In genomic region chr22:17725465-17725800, GRCh38 we compare ENCODE assay signal across 14 cellular contexts. TPM values are rescaled to one million over a fixed set of nuclear protein-coding genes. Genes with fewer than 3 reads are reported as not detected.
DNase-seq lines count a peak whose midpoint lies in the region; ATAC-seq and TF ChIP-seq lines count a peak whose summit lies in the region.
"Had no signal": no experiment of that assay in that cellular context is flagged by ENCODE, and none has a peak within 500 bp of the region (broad histone marks: within the 10 kb centered on the region; RNA-seq: fewer than 3 reads in every experiment).

No MANE protein-coding gene starts in this region.

- no peaks in the 10 kb centered on the region for H3K36me3 ChIP-seq in Caco-2 (ENCODE audit: control insufficient read depth, insufficient read depth, low read length)
- H3K36me3 ChIP-seq in right atrium auricular region, result peaks cover 35% of the 10 kb centered on the region
- H3K36me3 ChIP-seq in skeletal muscle tissue (ENCODE audit: control insufficient read depth in 3 of 3, insufficient read depth in 3 of 3, low read length in 3 of 3), result peaks cover 30 to 37% (median 33%) of the 10 kb centered on the region in 3 donors
- peaks cover 0 to 17% of the 10 kb centered on the region in 2 donors for H3K36me3 ChIP-seq in body of pancreas (replicated peaks in 1 of 2; ENCODE audit: insufficient read depth in 1 of 2, low read depth in 2 of 2)

- no peaks in the 10 kb centered on the region for H3K27me3 Mint-ChIP-seq in Caco-2 (ENCODE audit: insufficient read depth, unreplicated experiment)
- no peaks in the 10 kb centered on the region for H3K27me3 Mint-ChIP-seq in mesothelial cell of epicardium (ENCODE audit: low read depth)
- no peaks in the 10 kb centered on the region for H3K27me3 Mint-ChIP-seq in activated CD4-positive, alpha-beta T cell treated with anti-CD3 and anti-CD28 coated beads, Interleukin-2, amount 10 ng/mL, durations not matched to agents 24 days and 14 days
- H3K27me3 Mint-ChIP-seq: naive B cell had no signal

- no peak for ATAC-seq in body of pancreas
- ATAC-seq: lower lobe of right lung had no signal

- no peaks in the 10 kb centered on the region for H3K27me3 ChIP-seq in Caco-2 (replicated peaks; ENCODE audit: control insufficient read depth, insufficient read depth, low read length)
- no peaks in the 10 kb centered on the region for H3K27me3 ChIP-seq in right atrium auricular region
- no peaks in the 10 kb centered on the region for H3K27me3 ChIP-seq in skeletal muscle tissue (ENCODE audit: control insufficient read depth in 3 of 3, insufficient read depth in 3 of 3, low read length in 3 of 3)
- H3K27me3 ChIP-seq in body of pancreas, result no peaks in the 10 kb centered on the region

- H3K4me3 ChIP-seq in Caco-2 (ENCODE audit: low read depth, low read length) (no peak overlapping the region), right atrium auricular region (no peak overlapping the region), skeletal muscle tissue (ENCODE audit: low read length in 3 of 3) (peak overlapping the region in 1 of 3 donors; percentile 15), body of pancreas (no peak overlapping the region)
- H3K4me3 ChIP-seq: lower lobe of right lung had no signal

- DNase-seq in Caco-2 (no peak), right atrium auricular region (ENCODE audit: low spot score) (no peak), mesothelial cell of epicardium (ENCODE audit: low spot score in 2 of 2, unreplicated experiment in 2 of 2) (no peak), body of pancreas (no peak)
- no peak for DNase-seq in activated CD4-positive, alpha-beta T cell treated with anti-CD3 and anti-CD28 coated beads, Interleukin-2, amount 10 ng/mL, durations not matched to agents 24 days and 14 days
- DNase-seq: activated effector memory CD4-positive, alpha-beta T cell treated with anti-CD3 and anti-CD28 coated beads, Interleukin-2, amount 50 U/mL, for 16 hours; lower lobe of right lung; naive B cell; NCI-H1436; NCI-H2171 treated with DMSO at 0.1 percent for 48 hours; NCI-H774; stimulated activated CD4-positive, alpha-beta T cell treated with anti-CD3 and anti-CD28 coated beads, Interleukin-12 subunit alpha, Interleukin-12 subunit beta, amount 100 ng/mL, for 4 hours had no signal

- H3K9me3 ChIP-seq in Caco-2 (no peaks in the 10 kb centered on the region), right atrium auricular region (no peaks in the 10 kb centered on the region), skeletal muscle tissue (ENCODE audit: control insufficient read depth in 3 of 3, low read length in 3 of 3) (no peaks in the 10 kb centered on the region), body of pancreas (no peaks in the 10 kb centered on the region)
- H3K9me3 ChIP-seq: lower lobe of right lung had no signal

- no peak overlapping the region for H3K9ac ChIP-seq in skeletal muscle tissue (ENCODE audit: low read depth in 1 of 3, low read length in 3 of 3)

- H3K4me1 ChIP-seq in Caco-2, result 0 out of 2 replicates have a peak, but pooled peaks cover 6% of the 10 kb centered on the region
- H3K4me1 ChIP-seq in right atrium auricular region, result peaks cover 0 to 29% of the 10 kb centered on the region in 2 donors
- peaks cover 5 to 26% (median 12%) of the 10 kb centered on the region in 3 donors for H3K4me1 ChIP-seq in skeletal muscle tissue (ENCODE audit: control insufficient read depth in 3 of 3, insufficient read depth in 3 of 3, low read length in 3 of 3)
- H3K4me1 ChIP-seq in body of pancreas, result peaks cover 4% of the 10 kb centered on the region

- no TSS peak for BruUV-seq in Caco-2 (replicated peaks; lab: Mats Ljungman, UMichigan)

- POLR2A ChIA-PET in Caco-2 (lab: Charles Lee), result no interaction called here

- H3K9me3 Mint-ChIP-seq in Caco-2 (ENCODE audit: unreplicated experiment), result no peaks in the 10 kb centered on the region
- no peaks in the 10 kb centered on the region for H3K9me3 Mint-ChIP-seq in mesothelial cell of epicardium
- no peaks in the 10 kb centered on the region for H3K9me3 Mint-ChIP-seq in activated CD4-positive, alpha-beta T cell treated with anti-CD3 and anti-CD28 coated beads, Interleukin-2, amount 10 ng/mL, durations not matched to agents 24 days and 14 days
- H3K9me3 Mint-ChIP-seq: naive B cell had no signal

- H3K4me3 Mint-ChIP-seq in Caco-2 (ENCODE audit: unreplicated experiment) (no peak overlapping the region), mesothelial cell of epicardium (no peak overlapping the region)
- no peak overlapping the region for H3K4me3 Mint-ChIP-seq in activated CD4-positive, alpha-beta T cell treated with anti-CD3 and anti-CD28 coated beads, Interleukin-2, amount 10 ng/mL, durations not matched to agents 24 days and 14 days
- H3K4me3 Mint-ChIP-seq: naive B cell had no signal

- H3K27ac ChIP-seq in angular gyrus (ENCODE audit: low read depth, low read length), result peak overlapping the region; percentile 80
- peak overlapping the region; percentile 68 to 80 for H3K27ac ChIP-seq in right atrium auricular region
- peak overlapping the region; percentile 48 for H3K27ac ChIP-seq in skeletal muscle tissue (ENCODE audit: low read depth, low read length)
- H3K27ac ChIP-seq in body of pancreas, result no peak overlapping the region
- H3K27ac ChIP-seq: lower lobe of right lung had no signal

- no peak for TF ChIP-seq CTCF in Caco-2 (IDR thresholded peaks at IDR 0.05; ENCODE audit: insufficient read depth in 1 of 2, low read depth in 1 of 2, low read length in 1 of 2, severe bottlenecking in 1 of 2, unreplicated experiment in 1 of 2)
- no peak for TF ChIP-seq CTCF in right atrium auricular region (IDR thresholded peaks at IDR 0.05)
- no peak for TF ChIP-seq CTCF in mesothelial cell of epicardium (IDR thresholded peaks at IDR 0.05; ENCODE audit: unreplicated experiment)
- TF ChIP-seq CTCF in body of pancreas (IDR thresholded peaks at IDR 0.05), result no peak

- intact Hi-C loops in Caco-2 (cut with micrococcal nuclease; ENCODE audit: unreplicated experiment) (no loop called here), body of pancreas (cut with DNase I) (no loop called here)
- intact Hi-C loops in activated CD4-positive, alpha-beta T cell treated with anti-CD3 and anti-CD28 coated beads, Interleukin-2, amount 10 ng/mL, durations not matched to agents 24 days and 14 days (cut with micrococcal nuclease), result no loop called here

- WGBS in body of pancreas, 2 donors, result 64 to 74% methylated on average over 1 of the region's 1 CpG

- no peak for TF ChIP-seq POLR2A in body of pancreas (IDR thresholded peaks at IDR 0.05)

- peak overlapping the region; percentile 6 for H3K27ac Mint-ChIP-seq in Caco-2 (ENCODE audit: unreplicated experiment)
- no peak overlapping the region for H3K27ac Mint-ChIP-seq in mesothelial cell of epicardium
- no peak overlapping the region for H3K27ac Mint-ChIP-seq in activated CD4-positive, alpha-beta T cell treated with anti-CD3 and anti-CD28 coated beads, Interleukin-2, amount 10 ng/mL, durations not matched to agents 24 days and 14 days

- peaks cover 8% of the 10 kb centered on the region for H3K4me1 Mint-ChIP-seq in Caco-2 (ENCODE audit: low read depth, unreplicated experiment)
- no peaks in the 10 kb centered on the region for H3K4me1 Mint-ChIP-seq in mesothelial cell of epicardium
- peaks cover 6% of the 10 kb centered on the region for H3K4me1 Mint-ChIP-seq in activated CD4-positive, alpha-beta T cell treated with anti-CD3 and anti-CD28 coated beads, Interleukin-2, amount 10 ng/mL, durations not matched to agents 24 days and 14 days

- CTCF ChIA-PET in Caco-2 (lab: Charles Lee), result no interaction called here

- H3K36me3 Mint-ChIP-seq in Caco-2 (ENCODE audit: insufficient read depth, unreplicated experiment) (peaks cover 23% of the 10 kb centered on the region), mesothelial cell of epicardium (peaks cover 17% of the 10 kb centered on the region)
- H3K36me3 Mint-ChIP-seq in activated CD4-positive, alpha-beta T cell treated with anti-CD3 and anti-CD28 coated beads, Interleukin-2, amount 10 ng/mL, durations not matched to agents 24 days and 14 days (ENCODE audit: low read depth), result peaks cover 9% of the 10 kb centered on the region

RNA-seq across cellular contexts. Expression of gene BID, which starts 48.8 kb away (rescaled TPM):
- total RNA-seq in Caco-2 (2022) (28.2 and 28.7 TPM in 2 replicates), right atrium auricular region (10 to 100 TPM; 10.5 to 14.1 TPM), skeletal muscle tissue (10.4 TPM), mesothelial cell of epicardium (29.9 to 33.6 TPM (median 31.7 TPM) in 3 replicates), body of pancreas (1 to 10 TPM; 4.0 to 9.3 TPM)
- total RNA-seq in activated CD4-positive, alpha-beta T cell treated with anti-CD3 and anti-CD28 coated beads, Interleukin-2, amount 10 ng/mL, durations not matched to agents 24 days and 14 days, result 17.8 and 18.0 TPM in 2 replicates

Comparison
In these comparisons a context has a peak if more than half of its experiments do, and no peak if none do; other contexts are left out.
1. H3K27ac ChIP-seq: peak in angular gyrus (single experiment), right atrium auricular region (2 of 2) and skeletal muscle tissue (single experiment); none in body of pancreas (0 of 4).